Comparison of ENCODE assay signal across 14 cellular contexts in the genomic region with DNA sequence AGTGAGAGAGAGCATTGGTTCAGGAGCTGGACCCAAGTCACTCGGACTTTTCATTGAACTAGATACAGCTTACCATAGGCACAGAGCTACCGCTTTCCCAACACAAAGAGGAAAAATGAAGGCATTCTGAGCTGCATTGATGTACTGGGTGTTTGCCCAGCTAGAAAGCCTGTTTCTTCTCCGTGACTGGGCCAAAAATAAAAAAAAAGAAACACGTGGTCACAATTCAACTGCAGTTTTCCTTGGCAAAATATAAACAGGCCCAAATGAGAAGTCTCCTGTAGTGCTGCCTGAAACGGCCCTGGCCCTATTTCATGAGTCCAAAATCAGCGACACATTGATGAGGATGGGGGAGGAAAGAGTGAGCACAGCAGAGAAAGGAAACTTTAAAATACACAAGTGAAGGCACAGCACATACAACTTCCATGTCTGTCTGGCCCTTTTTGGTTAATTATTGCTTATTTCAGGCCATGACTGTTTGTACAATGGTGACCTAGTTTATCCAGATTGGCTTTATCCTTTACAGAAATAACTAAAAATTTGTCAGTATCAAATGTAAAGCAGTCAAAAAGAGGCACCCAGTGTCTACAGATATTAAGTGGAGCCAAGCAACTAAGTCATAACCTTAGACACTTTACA.
A peak's percentile ranks its signal among the peaks of the same experiment; 100 is the strongest.
DNase-seq lines count a peak whose midpoint lies in the region; ATAC-seq and TF ChIP-seq lines count a peak whose summit lies in the region.
"Had no signal": no experiment of that assay in that cellular context is flagged by ENCODE, and none has a peak within 500 bp of the region (broad histone marks: within the 10 kb centered on the region; RNA-seq: fewer than 3 reads in every experiment).

No MANE protein-coding gene starts in this region.

- no peak overlapping the region for H3K27ac Mint-ChIP-seq in activated T-cell treated with anti-CD3 and anti-CD28 coated beads, Interleukin-2, amount 50 U/mL, for 24 hours
- H3K27ac Mint-ChIP-seq: activated naive CD4-positive, alpha-beta T cell treated with anti-CD3 and anti-CD28 coated beads, Interleukin-2, amount 50 U/mL, for 24 hours had no signal

- peaks cover 37% of the 10 kb centered on the region for H3K4me1 Mint-ChIP-seq in activated T-cell treated with anti-CD3 and anti-CD28 coated beads, Interleukin-2, amount 50 U/mL, for 24 hours (ENCODE audit: low read depth)
- H3K4me1 Mint-ChIP-seq in activated T-cell treated with anti-CD3 and anti-CD28 coated beads, Interleukin-2, amount 50 U/mL, for 4 hours (ENCODE audit: low read depth) = peaks cover 21% of the 10 kb centered on the region

- H3K9me3 Mint-ChIP-seq in activated T-cell treated with anti-CD3 and anti-CD28 coated beads, Interleukin-2, amount 50 U/mL, for 24 hours = no peaks in the 10 kb centered on the region
- no peaks in the 10 kb centered on the region for H3K9me3 Mint-ChIP-seq in activated T-cell treated with anti-CD3 and anti-CD28 coated beads, Interleukin-2, amount 50 U/mL, for 4 hours
- H3K9me3 Mint-ChIP-seq: activated naive CD4-positive, alpha-beta T cell treated with anti-CD3 and anti-CD28 coated beads, Interleukin-2, amount 50 U/mL, for 24 hours had no signal

- H3K27ac ChIP-seq in dorsolateral prefrontal cortex = peak overlapping the region in 44 of 59 donors; percentile 5 to 76 (median 50)
- H3K27ac ChIP-seq: epithelial cell of prostate, RWPE1 had no signal

- peak overlapping the region in 3 of 59 donors; percentile 5 to 15 (median 5) for H3K4me3 ChIP-seq in dorsolateral prefrontal cortex

- intact Hi-C loops in dorsolateral prefrontal cortex (cut with DNase I) = loop anchor here in 1 of 2 donors (10.0 kb wide), 2 partner anchors 149 to 509 kb away; no protein-coding TSS in a partner anchor

- DNase-seq in C1 segment of cervical spinal cord (lab: John Stamatoyannopoulos, UW) (peak in 9 of 14 donors; percentile 4 to 71 (median 29)), dorsolateral prefrontal cortex (no peak), inferior parietal cortex (ENCODE audit: extremely low spot score) (peak; percentile 69), putamen (ENCODE audit: low spot score) (peak; percentile 74)
- DNase-seq in activated T-cell treated with anti-CD3 and anti-CD28 coated beads, Interleukin-2, amount 50 U/mL, for 24 hours = no peak
- DNase-seq in activated T-cell treated with anti-CD3 and anti-CD28 coated beads, Interleukin-2, amount 50 U/mL, for 4 hours = no peak
- DNase-seq: mammary epithelial cell, NCI-H1930, occipital lobe had no signal

- ATAC-seq in GM21423 (IDR thresholded peaks at IDR 0.05; ENCODE audit: unreplicated experiment) = no peak
- no peak for ATAC-seq in GM18505 (IDR thresholded peaks at IDR 0.05; ENCODE audit: unreplicated experiment)
- ATAC-seq in activated T-cell treated with anti-CD3 and anti-CD28 coated beads, Interleukin-2, amount 50 U/mL, for 4 hours = no peak

- peaks cover 3% of the 10 kb centered on the region for H3K27me3 Mint-ChIP-seq in activated T-cell treated with anti-CD3 and anti-CD28 coated beads, Interleukin-2, amount 50 U/mL, for 24 hours
- peaks cover 2% of the 10 kb centered on the region for H3K27me3 Mint-ChIP-seq in activated T-cell treated with anti-CD3 and anti-CD28 coated beads, Interleukin-2, amount 50 U/mL, for 4 hours (ENCODE audit: low read depth)
- H3K27me3 Mint-ChIP-seq: activated naive CD4-positive, alpha-beta T cell treated with anti-CD3 and anti-CD28 coated beads, Interleukin-2, amount 50 U/mL, for 24 hours had no signal

- no peak overlapping the region for H3K4me3 Mint-ChIP-seq in activated T-cell treated with anti-CD3 and anti-CD28 coated beads, Interleukin-2, amount 50 U/mL, for 24 hours
- no peak overlapping the region for H3K4me3 Mint-ChIP-seq in activated T-cell treated with anti-CD3 and anti-CD28 coated beads, Interleukin-2, amount 50 U/mL, for 4 hours
- H3K4me3 Mint-ChIP-seq: activated naive CD4-positive, alpha-beta T cell treated with anti-CD3 and anti-CD28 coated beads, Interleukin-2, amount 50 U/mL, for 24 hours had no signal

- H3K27me3 ChIP-seq in dorsolateral prefrontal cortex = peaks cover 0 to 8% (median 0%) of the 10 kb centered on the region in 45 donors

- peak in 1 of 56 donors; percentile 10 for TF ChIP-seq CTCF in dorsolateral prefrontal cortex (IDR thresholded peaks at IDR 0.05 in 54 of 56, conservative IDR thresholded peaks at IDR 0.05 in 2 of 56; ENCODE audit: low read depth in 1 of 56, partially characterized antibody in 56 of 56)

- no peaks in the 10 kb centered on the region for H3K36me3 Mint-ChIP-seq in activated T-cell treated with anti-CD3 and anti-CD28 coated beads, Interleukin-2, amount 50 U/mL, for 24 hours (ENCODE audit: low read depth)
- no peaks in the 10 kb centered on the region for H3K36me3 Mint-ChIP-seq in activated T-cell treated with anti-CD3 and anti-CD28 coated beads, Interleukin-2, amount 50 U/mL, for 4 hours (ENCODE audit: insufficient read depth)
- H3K36me3 Mint-ChIP-seq: activated naive CD4-positive, alpha-beta T cell treated with anti-CD3 and anti-CD28 coated beads, Interleukin-2, amount 50 U/mL, for 24 hours had no signal

- TF ChIP-seq POLR2A in GM18505 (IDR thresholded peaks at IDR 0.05; ENCODE audit: borderline replicate concordance, extremely low read depth, insufficient read depth, insufficient read length) = no peak

Comparison
In these comparisons a context has a peak if more than half of its experiments do, and no peak if none do; other contexts are left out.
1. DNase-seq: peak in C1 segment of cervical spinal cord (9 of 14), inferior parietal cortex (single experiment) and putamen (single experiment); none in dorsolateral prefrontal cortex (0 of 10), activated T-cell treated with anti-CD3 and anti-CD28 coated beads, Interleukin-2, amount 50 U/mL, for 24 hours (single experiment) and activated T-cell treated with anti-CD3 and anti-CD28 coated beads, Interleukin-2, amount 50 U/mL, for 4 hours (single experiment).